In genomic region chr5:108641596-108641995, GRCh38 we compare ENCODE assay signal across 1 cellular context.
TF ChIP-seq lines count a peak whose summit lies in the region.

No MANE protein-coding gene starts in this region.

TF ChIP-seq in HepG2, 621 proteins besides CTCF, POLR2A, EP300 and RAD21 (continued from another document):
- TF ChIP-seq, protein P1, sequence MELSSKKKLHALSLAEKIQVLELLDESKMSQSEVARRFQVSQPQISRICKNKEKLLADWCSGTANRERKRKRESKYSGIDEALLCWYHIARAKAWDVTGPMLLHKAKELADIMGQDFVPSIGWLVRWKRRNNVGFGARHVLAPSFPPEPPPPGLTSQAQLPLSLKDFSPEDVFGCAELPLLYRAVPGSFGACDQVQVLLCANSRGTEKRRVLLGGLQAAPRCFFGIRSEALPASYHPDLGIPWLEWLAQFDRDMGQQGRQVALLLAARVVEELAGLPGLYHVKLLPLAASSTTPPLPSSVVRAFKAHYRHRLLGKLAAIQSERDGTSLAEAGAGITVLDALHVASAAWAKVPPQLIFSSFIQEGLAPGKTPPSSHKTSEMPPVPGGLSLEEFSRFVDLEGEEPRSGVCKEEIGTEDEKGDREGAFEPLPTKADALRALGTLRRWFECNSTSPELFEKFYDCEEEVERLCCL (CRISPR knock-in tag; IDR thresholded peaks at IDR 0.05; ENCODE audit: borderline replicate concordance): no peak
- TF ChIP-seq, protein P2, sequence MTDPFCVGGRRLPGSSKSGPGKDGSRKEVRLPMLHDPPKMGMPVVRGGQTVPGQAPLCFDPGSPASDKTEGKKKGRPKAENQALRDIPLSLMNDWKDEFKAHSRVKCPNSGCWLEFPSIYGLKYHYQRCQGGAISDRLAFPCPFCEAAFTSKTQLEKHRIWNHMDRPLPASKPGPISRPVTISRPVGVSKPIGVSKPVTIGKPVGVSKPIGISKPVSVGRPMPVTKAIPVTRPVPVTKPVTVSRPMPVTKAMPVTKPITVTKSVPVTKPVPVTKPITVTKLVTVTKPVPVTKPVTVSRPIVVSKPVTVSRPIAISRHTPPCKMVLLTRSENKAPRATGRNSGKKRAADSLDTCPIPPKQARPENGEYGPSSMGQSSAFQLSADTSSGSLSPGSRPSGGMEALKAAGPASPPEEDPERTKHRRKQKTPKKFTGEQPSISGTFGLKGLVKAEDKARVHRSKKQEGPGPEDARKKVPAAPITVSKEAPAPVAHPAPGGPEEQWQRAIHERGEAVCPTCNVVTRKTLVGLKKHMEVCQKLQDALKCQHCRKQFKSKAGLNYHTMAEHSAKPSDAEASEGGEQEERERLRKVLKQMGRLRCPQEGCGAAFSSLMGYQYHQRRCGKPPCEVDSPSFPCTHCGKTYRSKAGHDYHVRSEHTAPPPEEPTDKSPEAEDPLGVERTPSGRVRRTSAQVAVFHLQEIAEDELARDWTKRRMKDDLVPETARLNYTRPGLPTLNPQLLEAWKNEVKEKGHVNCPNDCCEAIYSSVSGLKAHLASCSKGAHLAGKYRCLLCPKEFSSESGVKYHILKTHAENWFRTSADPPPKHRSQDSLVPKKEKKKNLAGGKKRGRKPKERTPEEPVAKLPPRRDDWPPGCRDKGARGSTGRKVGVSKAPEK (CRISPR knock-in tag; IDR thresholded peaks at IDR 0.05; ENCODE audit: borderline replicate concordance): no peak
- no peak for TF ChIP-seq ZNF720 (CRISPR knock-in tag; IDR thresholded peaks at IDR 0.05)
